In genomic region chr10:105864854-105865253, GRCh38 we compare ENCODE assay signal across 35 cellular contexts.
"Had no signal": no experiment of that assay in that cellular context is flagged by ENCODE, and none has a peak within 500 bp of the region (broad histone marks: within the 10 kb centered on the region; RNA-seq: fewer than 3 reads in every experiment).

No MANE protein-coding gene starts in this region.

- H3K4me3 ChIP-seq: MG63 had no signal

- H3K9ac ChIP-seq: KMS-11 had no signal

- H3K9me3 ChIP-seq: MG63 had no signal

- DNase-seq: Karpas-422, Kasumi-1, KG1, MG63, MM.1S, MV-4-11, NCI-H1048, NCI-H1092, NCI-H1092 treated with DMSO at 0.1 percent for 48 hours, NCI-H1105, NCI-H1105 treated with DMSO at 0.1 percent for 48 hours, NCI-H1417, NCI-H1417 treated with DMSO at 0.1 percent for 48 hours, NCI-H1436, NCI-H1436 treated with DMSO at 0.1 percent for 48 hours, NCI-H146, NCI-H1694, NCI-H1694 treated with DMSO at 0.1 percent for 48 hours, NCI-H187, NCI-H187 treated with DMSO at 0.1 percent for 48 hours, NCI-H1930, NCI-H2029, NCI-H2029 treated with DMSO at 0.1 percent for 48 hours, NCI-H2081, NCI-H2081 treated with DMSO at 0.1 percent for 48 hours, NCI-H2107, NCI-H2171, NCI-H2171 treated with DMSO at 0.1 percent for 48 hours, NCI-H2227 treated with DMSO at 0.1 percent for 48 hours, NCI-H226, NCI-H345, NCI-H446, NCI-H446 treated with DMSO at 0.1 percent for 48 hours, NCI-H510A had no signal

- H3K27ac ChIP-seq: KMS-11 had no signal

- H3K36me3 ChIP-seq: MG63 had no signal
